Comparison of ENCODE assay signal across 8 cellular contexts in genomic region chr14:64707661-64708060, GRCh38. TPM values are rescaled to one million over a fixed set of nuclear protein-coding genes. Genes with fewer than 3 reads are reported as not detected.
A peak's percentile ranks its signal among the peaks of the same experiment; 100 is the strongest.
DNase-seq lines count a peak whose midpoint lies in the region; ATAC-seq and TF ChIP-seq lines count a peak whose summit lies in the region.

No MANE protein-coding gene starts in this region.

- CTCF ChIA-PET in OCI-LY7 (lab: Charles Lee; ENCODE audit: unreplicated experiment), result no interaction called here

- H3K4me3 ChIP-seq in H7 (ENCODE audit: insufficient read depth, low read depth, low read length) (no peak overlapping the region), SJSA1 (no peak overlapping the region), fibroblast of mammary gland (ENCODE audit: control insufficient read depth, low read depth, low read length) (no peak overlapping the region), sigmoid colon (peak overlapping the region in 1 of 4 donors; percentile 23), OCI-LY7 (ENCODE audit: low read depth, low read length, poor library complexity, severe bottlenecking) (no peak overlapping the region)

- peaks cover 50% of the 10 kb centered on the region for H3K4me1 ChIP-seq in SJSA1 (replicated peaks)
- H3K4me1 ChIP-seq in sigmoid colon, result peaks cover 0 to 80% (median 76%) of the 10 kb centered on the region in 4 donors
- H3K4me1 ChIP-seq in OCI-LY7 (ENCODE audit: insufficient read depth, low read length, poor library complexity, severe bottlenecking), result no peaks in the 10 kb centered on the region

- intact Hi-C loops in sigmoid colon (cut with DNase I) (loop anchor here (5.0 kb wide), 1 partner anchor 205 kb away; the partner anchor contains the start of genes ZBTB1 and ZBTB25), OCI-LY7 (cut with micrococcal nuclease; ENCODE audit: unreplicated experiment) (no loop called here)

- H3K27me3 ChIP-seq in H7 (ENCODE audit: control insufficient read depth, insufficient read depth, low read length) (peaks cover 2% of the 10 kb centered on the region; the same call in 1 of the 2 replicates), SJSA1 (replicated peaks) (no peaks in the 10 kb centered on the region), sigmoid colon (no peaks in the 10 kb centered on the region)

- no peaks in the 10 kb centered on the region for H4K20me1 ChIP-seq in OCI-LY7 (ENCODE audit: insufficient read depth, low read length)

- TF ChIP-seq CTCF in fibroblast of mammary gland (conservative IDR thresholded peaks at IDR 0.05; ENCODE audit: control insufficient read depth, insufficient read depth, low read depth, low read length) (no peak), sigmoid colon (IDR thresholded peaks at IDR 0.05) (no peak), OCI-LY7 (conservative IDR thresholded peaks at IDR 0.05; ENCODE audit: low read length) (no peak)

- no peak overlapping the region for H3K4me2 ChIP-seq in OCI-LY7 (ENCODE audit: low read length)

- peak overlapping the region; percentile 77 for H3K27ac ChIP-seq in SJSA1
- H3K27ac ChIP-seq in sigmoid colon, result peak overlapping the region; percentile 86 to 95 (median 92)
- H3K27ac ChIP-seq in OCI-LY7 (ENCODE audit: low read depth, low read length, poor library complexity, severe bottlenecking), result no peak overlapping the region

- no peak for TF ChIP-seq EP300 in sigmoid colon (IDR thresholded peaks at IDR 0.05)

- WGBS in sigmoid colon, 2 donors, result 47 to 69% methylated on average over 7 of the region's 7 CpGs

- TF ChIP-seq POLR2A in sigmoid colon (IDR thresholded peaks at IDR 0.05), result no peak

- H3K9me2 ChIP-seq in OCI-LY7 (ENCODE audit: insufficient read depth, low read length), result no peaks in the 10 kb centered on the region

- POLR2A ChIA-PET in OCI-LY7 (lab: Charles Lee), result no interaction called here

- BruUV-seq in OCI-LY7 (replicated peaks; lab: Mats Ljungman, UMichigan), result no TSS peak

- H3K9me3 ChIP-seq in SJSA1 (replicated peaks), result no peaks in the 10 kb centered on the region
- no peaks in the 10 kb centered on the region for H3K9me3 ChIP-seq in sigmoid colon
- H3K9me3 ChIP-seq in OCI-LY7 (ENCODE audit: low read length), result no peaks in the 10 kb centered on the region

- peak; percentile 20 for DNase-seq in H7
- DNase-seq in SJSA1 (ENCODE audit: low read depth in 1 of 2, low spot score in 2 of 2), result peak; percentile 52 to 62
- DNase-seq in fibroblast of mammary gland (ENCODE audit: low read depth), result peak; percentile 85
- DNase-seq in sigmoid colon, result peak; percentile 38
- DNase-seq in OCI-LY7 (ENCODE audit: low spot score), result no peak
- no peak for DNase-seq in NCI-H1092 (lab: John Stamatoyannopoulos, UW)
- DNase-seq in NCI-H128 (lab: John Stamatoyannopoulos, UW; ENCODE audit: unreplicated experiment), result no peak

- no peak overlapping the region for H2AFZ ChIP-seq in OCI-LY7 (ENCODE audit: low read length)

- H3K79me2 ChIP-seq in OCI-LY7 (ENCODE audit: insufficient read depth, low read depth, low read length), result no peaks in the 10 kb centered on the region

- ATAC-seq in HG02973 (IDR thresholded peaks at IDR 0.05; ENCODE audit: unreplicated experiment), result no peak

- peaks cover 4% of the 10 kb centered on the region for H3K36me3 ChIP-seq in H7 (replicated peaks; ENCODE audit: control insufficient read depth, insufficient read depth, low read length)
- peaks cover 29% of the 10 kb centered on the region for H3K36me3 ChIP-seq in SJSA1
- no peaks in the 10 kb centered on the region for H3K36me3 ChIP-seq in sigmoid colon
- H3K36me3 ChIP-seq in OCI-LY7 (ENCODE audit: insufficient read depth, low read length), result no peaks in the 10 kb centered on the region

RNA-seq across cellular contexts. Expression of gene PLEKHG3, which starts 3.4 kb away (rescaled TPM):
- 36.7 and 47.0 TPM in 2 replicates for total RNA-seq in H7 (2014; rRNA removed; shearing (Covaris generic))
- total RNA-seq in SJSA1 (2014; rRNA removed; shearing (Covaris generic)), result 34.6 and 79.5 TPM in 2 replicates
- 10 to 100 TPM; 34.4 to 67.9 (median 52.3) TPM for total RNA-seq in sigmoid colon
- polyA plus RNA-seq in sigmoid colon, result 10 to 100 TPM; 16.9 to 26.8 (median 17.4) TPM
- total RNA-seq in OCI-LY7 (2014; rRNA removed; shearing (Covaris generic)), result not detected in 2 replicates
- not detected in 2 replicates for total RNA-seq in OCI-LY7 (2022)

Comparison
In these comparisons a context has a peak if more than half of its experiments do, and no peak if none do; other contexts are left out.
1. DNase-seq: peak in H7 (single experiment), SJSA1 (2 of 2), fibroblast of mammary gland (single experiment) and sigmoid colon (single experiment); none in OCI-LY7 (single experiment), NCI-H1092 (single experiment) and NCI-H128 (single experiment).
2. RNA of gene PLEKHG3, which starts 3.4 kb away (total RNA-seq): 34.6 to 79.5 TPM in SJSA1, 34.4 to 67.9 TPM in sigmoid colon and 36.7 to 47.0 TPM in H7; not detected in OCI-LY7; every median in the first group is over 10 times any median in the second.